Comparison of ENCODE assay signal across 15 cellular contexts in the genomic region with DNA sequence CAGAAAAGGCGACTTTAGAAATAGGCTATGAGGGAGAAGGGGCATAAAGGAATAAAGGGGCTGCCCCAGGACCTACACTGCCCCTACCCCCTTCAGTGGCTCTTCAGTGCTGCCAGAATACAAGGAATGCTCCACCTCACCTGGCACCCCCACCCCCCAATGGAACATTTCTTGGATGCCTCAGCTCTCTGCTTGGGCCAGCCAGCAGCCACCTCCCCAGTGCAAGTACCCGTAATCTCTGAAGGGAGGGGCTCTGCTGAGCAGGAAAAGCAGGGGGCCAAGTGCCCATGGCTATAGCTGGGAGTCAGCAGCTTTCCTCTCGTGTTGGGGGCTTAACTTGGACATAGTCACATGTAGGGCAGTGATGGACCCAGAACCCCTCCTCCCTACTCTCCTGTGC. TPM values are rescaled to one million over a fixed set of nuclear protein-coding genes. Genes with fewer than 3 reads are reported as not detected.
DNase-seq lines count a peak whose midpoint lies in the region; ATAC-seq, FAIRE-seq and TF ChIP-seq lines count a peak whose summit lies in the region.
"Had no signal": no experiment of that assay in that cellular context is flagged by ENCODE, and none has a peak within 500 bp of the region (broad histone marks: within the 10 kb centered on the region; RNA-seq: fewer than 3 reads in every experiment).

No MANE protein-coding gene starts in this region.

- ATAC-seq in right cardiac atrium = peak; percentile 8 to 11
- ATAC-seq in left ventricle myocardium superior = no peak
- ATAC-seq in natural killer cell treated with Interleukin-12 subunit alpha and Interleukin-12 subunit beta and Interleukin-15 and Interleukin-18, amount 100 ng/mL, for 72 hours = no peak
- no peak for ATAC-seq in GM18858 (IDR thresholded peaks at IDR 0.05; ENCODE audit: unreplicated experiment)
- ATAC-seq: SK-N-SH treated with all-trans-retinoic acid at 6 μM for 48 hours had no signal

- CTCF ChIA-PET in GM10248 (lab: Yijun Ruan, JAX) = interaction anchor here (0.9 to 1.0 kb wide), 2 partner anchors 9 to 229 kb away, joined by 3 read pairs; no protein-coding TSS in a partner anchor

- intact Hi-C loops in right cardiac atrium (cut with DNase I) = loop anchor here in 1 of 4 donors (10.0 kb wide), 1 partner anchor 402 kb away; no protein-coding TSS in a partner anchor
- intact Hi-C loops in left ventricle myocardium superior (cut with micrococcal nuclease) = no loop called here

- H3K4me1 ChIP-seq in right cardiac atrium (ENCODE audit: control insufficient read depth, insufficient read depth, low read length) = no peaks in the 10 kb centered on the region
- no peaks in the 10 kb centered on the region for H3K4me1 ChIP-seq in astrocyte (ENCODE audit: insufficient read depth, low read length)
- H3K4me1 ChIP-seq: testis had no signal

- no peak overlapping the region for H3K9ac ChIP-seq in astrocyte (ENCODE audit: low read length)

- no peak for DNase-seq in right cardiac atrium
- no peak for DNase-seq in left ventricle myocardium superior
- DNase-seq in astrocyte (ENCODE audit: low read depth) = no peak
- DNase-seq in natural killer cell treated with Interleukin-12 subunit alpha and Interleukin-12 subunit beta and Interleukin-15 and Interleukin-18, amount 100 ng/mL, for 72 hours (ENCODE audit: low spot score) = no peak
- no peak for DNase-seq in globus pallidus (ENCODE audit: low spot score)
- no peak for DNase-seq in Kasumi-1 (lab: John Stamatoyannopoulos, UW)
- no peak for DNase-seq in GM10248 (ENCODE audit: extremely low spot score)
- DNase-seq: glutamatergic neuron, kidney, NCI-H1694 treated with DMSO at 0.1 percent for 48 hours, OCI-M1, testis had no signal

- peaks cover 38% of the 10 kb centered on the region for H3K36me3 ChIP-seq in astrocyte (ENCODE audit: insufficient read depth, low read length)

- no peaks in the 10 kb centered on the region for H3K27me3 ChIP-seq in right cardiac atrium (ENCODE audit: control insufficient read depth, insufficient read depth)
- no peaks in the 10 kb centered on the region for H3K27me3 ChIP-seq in astrocyte (ENCODE audit: insufficient read depth, low read length)
- H3K27me3 ChIP-seq: testis had no signal

- H3K9me3 ChIP-seq in right cardiac atrium (ENCODE audit: control insufficient read depth, low read length) (no peaks in the 10 kb centered on the region), astrocyte (ENCODE audit: insufficient read depth, low read depth, low read length) (no peaks in the 10 kb centered on the region)
- H3K9me3 ChIP-seq: testis had no signal

- peaks cover 41% of the 10 kb centered on the region for H4K20me1 ChIP-seq in astrocyte (ENCODE audit: insufficient read depth, low read length)

- 46% methylated on average over 3 of the region's 3 CpGs for WGBS in right cardiac atrium

- peak overlapping the region; percentile 15 for H3K4me3 Mint-ChIP-seq in astrocyte (ENCODE audit: unreplicated experiment)
- H3K4me3 Mint-ChIP-seq in natural killer cell treated with Interleukin-12 subunit alpha and Interleukin-12 subunit beta and Interleukin-15 and Interleukin-18, amount 100 ng/mL, for 72 hours = no peak overlapping the region

- H3K4me3 ChIP-seq in right cardiac atrium (ENCODE audit: low read length) = no peak overlapping the region
- H3K4me3 ChIP-seq in astrocyte (ENCODE audit: insufficient read depth, low read depth, low read length) = no peak overlapping the region
- H3K4me3 ChIP-seq: testis had no signal

- H2AFZ ChIP-seq in astrocyte (ENCODE audit: low read depth, low read length) = no peak overlapping the region

- no peak for TF ChIP-seq CTCF in astrocyte (IDR thresholded peaks at IDR 0.05; ENCODE audit: insufficient read depth, low read depth, low read length)
- no peak for TF ChIP-seq CTCF in GM10248 (IDR thresholded peaks at IDR 0.05; ENCODE audit: control extremely low read depth, extremely low read depth, low read depth, missing control alignments)

- peaks cover 26% of the 10 kb centered on the region for H3K36me3 Mint-ChIP-seq in astrocyte (ENCODE audit: low read depth, unreplicated experiment)
- peaks cover 24% of the 10 kb centered on the region for H3K36me3 Mint-ChIP-seq in natural killer cell treated with Interleukin-12 subunit alpha and Interleukin-12 subunit beta and Interleukin-15 and Interleukin-18, amount 100 ng/mL, for 72 hours

- H3K27me3 Mint-ChIP-seq in astrocyte (ENCODE audit: low read depth, unreplicated experiment) = no peaks in the 10 kb centered on the region
- H3K27me3 Mint-ChIP-seq in natural killer cell treated with Interleukin-12 subunit alpha and Interleukin-12 subunit beta and Interleukin-15 and Interleukin-18, amount 100 ng/mL, for 72 hours = no peaks in the 10 kb centered on the region

- FAIRE-seq in astrocyte (lab: Jason Lieb, UNC) = no peak
- FAIRE-seq: kidney had no signal

- H3K4me1 Mint-ChIP-seq in astrocyte (ENCODE audit: low read depth, unreplicated experiment) = peaks cover 32% of the 10 kb centered on the region
- H3K4me1 Mint-ChIP-seq in natural killer cell treated with Interleukin-12 subunit alpha and Interleukin-12 subunit beta and Interleukin-15 and Interleukin-18, amount 100 ng/mL, for 72 hours (ENCODE audit: low read depth in 2 of 2) = peaks cover 0 to 14% of the 10 kb centered on the region in 2 donors

- peak overlapping the region; percentile 72 for H3K27ac Mint-ChIP-seq in astrocyte (ENCODE audit: unreplicated experiment)
- peak overlapping the region; percentile 37 to 48 for H3K27ac Mint-ChIP-seq in natural killer cell treated with Interleukin-12 subunit alpha and Interleukin-12 subunit beta and Interleukin-15 and Interleukin-18, amount 100 ng/mL, for 72 hours

- H3K4me2 ChIP-seq in astrocyte (ENCODE audit: low read length) = no peak overlapping the region

- no peaks in the 10 kb centered on the region for H3K79me2 ChIP-seq in astrocyte (ENCODE audit: insufficient read depth, low read length)

- POLR2A ChIA-PET in GM10248 (lab: Yijun Ruan, JAX) = interaction anchor here (0.5 kb wide), 1 partner anchor 580 kb away, joined by 4 read pairs; no protein-coding TSS in a partner anchor

- H3K27ac ChIP-seq in right cardiac atrium (ENCODE audit: low read length) (no peak overlapping the region), astrocyte (ENCODE audit: low read depth, low read length) (no peak overlapping the region)
- H3K27ac ChIP-seq: epithelial cell of prostate had no signal

- no peaks in the 10 kb centered on the region for H3K9me3 Mint-ChIP-seq in astrocyte (ENCODE audit: unreplicated experiment)
- H3K9me3 Mint-ChIP-seq in natural killer cell treated with Interleukin-12 subunit alpha and Interleukin-12 subunit beta and Interleukin-15 and Interleukin-18, amount 100 ng/mL, for 72 hours = no peaks in the 10 kb centered on the region

RNA-seq across cellular contexts. Expression of gene BAZ2A, which starts 33.3 kb away (rescaled TPM):
- 10 to 100 TPM; 38.4 to 49.2 (median 48.1) TPM for total RNA-seq in right cardiac atrium
- 30.2 TPM for polyA plus RNA-seq in right cardiac atrium
- 34.7 TPM for total RNA-seq in left ventricle myocardium superior
- total RNA-seq in astrocyte = 105 and 107 TPM in 2 replicates
- 100 to 1,000 TPM; 140 to 153 TPM for total RNA-seq in natural killer cell treated with Interleukin-12 subunit alpha and Interleukin-12 subunit beta and Interleukin-15 and Interleukin-18, amount 100 ng/mL, for 72 hours

RNA-seq across cellular contexts. Expression of gene ATP5F1B, which starts 49.0 kb away (rescaled TPM):
- total RNA-seq in right cardiac atrium (1,000 to 10,000 TPM; 1,684 to 2,029 (median 1,762) TPM), left ventricle myocardium superior (3,327 TPM), astrocyte (714 and 731 TPM in 2 replicates)
- polyA plus RNA-seq in right cardiac atrium = 1,409 TPM
- 100 to 1,000 TPM; 663 to 739 TPM for total RNA-seq in natural killer cell treated with Interleukin-12 subunit alpha and Interleukin-12 subunit beta and Interleukin-15 and Interleukin-18, amount 100 ng/mL, for 72 hours

Comparison
In these comparisons a context has a peak if more than half of its experiments do, and no peak if none do; other contexts are left out.
1. ATAC-seq: peak in right cardiac atrium (2 of 2); none in left ventricle myocardium superior (single experiment), natural killer cell treated with Interleukin-12 subunit alpha and Interleukin-12 subunit beta and Interleukin-15 and Interleukin-18, amount 100 ng/mL, for 72 hours (0 of 2) and GM18858 (single experiment).